20 cellular contexts compared by ENCODE assay signal in the genomic region with DNA sequence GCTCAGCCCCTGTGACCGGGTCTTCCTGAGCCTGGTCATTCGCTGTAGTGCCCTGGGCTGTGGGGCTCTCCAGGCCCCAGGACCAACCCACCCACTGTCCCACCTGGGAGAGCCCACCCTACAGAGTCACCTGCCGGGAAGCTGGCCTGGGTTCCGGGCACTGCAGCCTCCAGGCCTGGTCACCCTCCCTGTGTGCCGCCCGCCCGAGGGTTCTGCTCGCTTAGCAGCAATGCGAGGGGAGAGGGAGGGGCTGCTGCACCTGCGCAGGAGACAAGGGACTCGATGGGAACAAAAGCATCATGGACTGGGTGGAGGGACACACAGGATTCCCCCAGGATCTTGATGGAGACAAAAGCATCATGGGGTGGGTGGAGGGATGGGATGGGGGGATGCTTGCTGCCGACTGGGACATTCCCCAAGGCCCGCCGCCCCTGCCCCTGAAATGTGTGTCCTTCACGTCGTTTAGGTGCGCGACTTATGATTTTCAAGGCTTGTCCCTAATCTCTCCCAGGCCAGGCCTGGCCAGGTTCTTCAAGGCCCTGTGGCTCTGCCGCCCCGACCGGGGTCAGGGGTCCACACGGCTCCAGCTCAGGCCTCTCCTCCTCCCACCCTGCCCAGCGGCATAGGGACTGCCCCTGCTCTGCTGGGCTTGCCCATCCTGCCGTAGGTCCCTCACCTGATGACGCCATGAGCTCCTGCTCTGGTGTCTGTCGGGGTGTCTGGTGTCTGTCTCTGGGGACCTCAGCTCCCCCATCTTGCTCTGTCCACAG. TPM values are rescaled to one million over a fixed set of nuclear protein-coding genes. Genes with fewer than 3 reads are reported as not detected.
DNase-seq lines count a peak whose midpoint lies in the region; ATAC-seq lines count a peak whose summit lies in the region.
"Had no signal": no experiment of that assay in that cellular context is flagged by ENCODE, and none has a peak within 500 bp of the region (broad histone marks: within the 10 kb centered on the region; RNA-seq: fewer than 3 reads in every experiment).

No MANE protein-coding gene starts in this region.

- peak overlapping the region; percentile 81 for H3K18ac ChIP-seq in neuronal stem cell (ENCODE audit: low read length)

- H3K23ac ChIP-seq in neuronal stem cell (ENCODE audit: low read depth, low read length, poor library complexity), result peak overlapping the region; percentile 86

- no peak overlapping the region for H3K9ac ChIP-seq in neuronal stem cell (ENCODE audit: low read depth, low read length, poor library complexity)

- WGBS in neuronal stem cell (ENCODE audit: extremely low coverage in 2 of 2, insufficient read length in 2 of 2, insufficient replicate concordance in 1 of 2), 2 donors, result no CpG with 5 or more reads among the region's 26 CpGs

- H3K4me3 ChIP-seq in neuronal stem cell (ENCODE audit: low read length in 2 of 2), result no peak overlapping the region

- peak overlapping the region; percentile 79 for H2BK15ac ChIP-seq in neuronal stem cell (ENCODE audit: low read length)

- no peaks in the 10 kb centered on the region for H3K27me3 ChIP-seq in neuronal stem cell (ENCODE audit: control insufficient read depth in 3 of 3, insufficient read depth in 3 of 3, low read depth in 1 of 3, low read length in 3 of 3)

- peaks cover 3 to 8% of the 10 kb centered on the region in 2 donors for H3K9me3 ChIP-seq in neuronal stem cell (replicated peaks in 1 of 2; ENCODE audit: control insufficient read depth in 2 of 2, insufficient read depth in 1 of 2, low read depth in 1 of 2, low read length in 2 of 2)

- no peak overlapping the region for H3K14ac ChIP-seq in neuronal stem cell (ENCODE audit: low read length)

- peak overlapping the region; percentile 57 for H4K91ac ChIP-seq in neuronal stem cell (ENCODE audit: low read depth, low read length, poor library complexity)

- peak overlapping the region; percentile 93 for H4K8ac ChIP-seq in neuronal stem cell (ENCODE audit: low read depth, low read length)

- peak overlapping the region; percentile 68 for H2BK12ac ChIP-seq in neuronal stem cell (ENCODE audit: low read length)

- no peaks in the 10 kb centered on the region for H3K79me1 ChIP-seq in neuronal stem cell (ENCODE audit: low read depth, low read length)

- no peak overlapping the region for H2AFZ ChIP-seq in neuronal stem cell (ENCODE audit: low read length)

- peak overlapping the region; percentile 39 for H3K4ac ChIP-seq in neuronal stem cell (ENCODE audit: low read length)

- no peaks in the 10 kb centered on the region for H3K36me3 ChIP-seq in neuronal stem cell (replicated peaks in 1 of 2; ENCODE audit: control insufficient read depth in 2 of 2, insufficient read depth in 2 of 2, low read length in 2 of 2)

- H2BK5ac ChIP-seq in neuronal stem cell (ENCODE audit: low read length), result peak overlapping the region; percentile 66

- no peak overlapping the region for H3K27ac ChIP-seq in neuronal stem cell (replicated peaks; ENCODE audit: low read length)
- H3K27ac ChIP-seq: 22Rv1 had no signal

- H3K4me1 ChIP-seq in neuronal stem cell (ENCODE audit: control insufficient read depth in 2 of 2, insufficient read depth in 1 of 2, low read depth in 1 of 2, low read length in 2 of 2), result no peaks in the 10 kb centered on the region

- H3K4me2 ChIP-seq in neuronal stem cell (ENCODE audit: insufficient read depth, low read length, poor library complexity, severe bottlenecking), result no peak overlapping the region

- peak overlapping the region; percentile 94 for H2AK5ac ChIP-seq in neuronal stem cell (ENCODE audit: low read depth, low read length)

- DNase-seq in NCI-H345 (lab: John Stamatoyannopoulos, UW), result peak; percentile 20
- no peak for DNase-seq in NCI-H345 treated with DMSO at 0.1 percent for 48 hours (lab: John Stamatoyannopoulos, UW; ENCODE audit: unreplicated experiment)
- DNase-seq in neuronal stem cell (ENCODE audit: low spot score), result no peak
- DNase-seq in ureter (ENCODE audit: low spot score), result peak; percentile 36
- DNase-seq in stimulated activated CD4-positive, alpha-beta T cell treated with anti-CD3 and anti-CD28 coated beads, Interleukin-2, amount 100 ng/mL, for 24 hours, result no peak
- DNase-seq in NCI-H1694 (lab: John Stamatoyannopoulos, UW), result no peak
- DNase-seq: CD8-positive, alpha-beta T cell; COR-L47; DMS153; DMS79 treated with DMSO at 0.1 percent for 48 hours; EL had no signal

- H2BK120ac ChIP-seq in neuronal stem cell (ENCODE audit: low read depth, low read length), result no peak overlapping the region

- ATAC-seq in esophagus mucosa (peak; percentile 14), HG03095 (IDR thresholded peaks at IDR 0.05; ENCODE audit: unreplicated experiment) (no peak)
- ATAC-seq: CD8-positive, alpha-beta T cell; HCT116 had no signal

RNA-seq across cellular contexts. Expression of a gene that starts 1.7 kb away (rescaled TPM):
- not detected for total RNA-seq in esophagus mucosa
- polyA plus RNA-seq in neuronal stem cell (2013, experiment 1 of 2), result not detected
- polyA plus RNA-seq in neuronal stem cell (2013, experiment 2 of 2), result not detected
- not detected for total RNA-seq in ureter
- total RNA-seq: A673; CD8-positive, alpha-beta T cell; HT-29 had no signal
- polyA plus RNA-seq: BJ, CD14-positive monocyte, IgD-negative memory B cell had no signal

RNA-seq across cellular contexts. Expression of a gene that starts 13.2 kb away (rescaled TPM):
- total RNA-seq in esophagus mucosa, result not detected
- polyA plus RNA-seq in neuronal stem cell (2013, experiment 1 of 2), result not detected
- polyA plus RNA-seq in neuronal stem cell (2013, experiment 2 of 2), result 0.03 TPM
- not detected for total RNA-seq in ureter
- total RNA-seq: A673; CD8-positive, alpha-beta T cell; HT-29 had no signal
- polyA plus RNA-seq: BJ, CD14-positive monocyte, IgD-negative memory B cell had no signal

RNA-seq across cellular contexts. Expression of a gene that starts 13.3 kb away (rescaled TPM):
- not detected for total RNA-seq in esophagus mucosa
- not detected for polyA plus RNA-seq in neuronal stem cell (2013, experiment 1 of 2)
- polyA plus RNA-seq in neuronal stem cell (2013, experiment 2 of 2), result not detected
- total RNA-seq in ureter, result not detected
- total RNA-seq: A673; CD8-positive, alpha-beta T cell; HT-29 had no signal
- polyA plus RNA-seq: BJ, CD14-positive monocyte, IgD-negative memory B cell had no signal

RNA-seq across cellular contexts. Expression of a gene that starts 21.3 kb away (rescaled TPM):
- not detected for total RNA-seq in esophagus mucosa
- polyA plus RNA-seq in neuronal stem cell (2013, experiment 1 of 2), result 0.06 TPM
- not detected for polyA plus RNA-seq in neuronal stem cell (2013, experiment 2 of 2)
- not detected for total RNA-seq in ureter
- total RNA-seq: CD8-positive, alpha-beta T cell; HT-29 had no signal
- polyA plus RNA-seq: BJ, CD14-positive monocyte, IgD-negative memory B cell had no signal

RNA-seq across cellular contexts. Expression of a gene that starts 23.6 kb away (rescaled TPM):
- total RNA-seq in esophagus mucosa (not detected), ureter (not detected)
- not detected for polyA plus RNA-seq in neuronal stem cell (2013, experiment 1 of 2)
- not detected for polyA plus RNA-seq in neuronal stem cell (2013, experiment 2 of 2)
- total RNA-seq: A673; CD8-positive, alpha-beta T cell; HT-29 had no signal
- polyA plus RNA-seq: BJ, CD14-positive monocyte, IgD-negative memory B cell had no signal

Comparison
In these comparisons a context has a peak if more than half of its experiments do, and no peak if none do; other contexts are left out.
1. DNase-seq: peak in NCI-H345 (single experiment) and ureter (single experiment); none in NCI-H345 treated with DMSO at 0.1 percent for 48 hours (single experiment), neuronal stem cell (single experiment), stimulated activated CD4-positive, alpha-beta T cell treated with anti-CD3 and anti-CD28 coated beads, Interleukin-2, amount 100 ng/mL, for 24 hours (0 of 2) and NCI-H1694 (single experiment).